In genomic region chr3:96719921-96720320, GRCh38 we compare ENCODE assay signal across 24 cellular contexts.
"Had no signal": no experiment of that assay in that cellular context is flagged by ENCODE, and none has a peak within 500 bp of the region (broad histone marks: within the 10 kb centered on the region; RNA-seq: fewer than 3 reads in every experiment).

No MANE protein-coding gene starts in this region.

- FAIRE-seq: colon, endothelial cell of umbilical vein, frontal cortex, islet of Langerhans, keratinocyte had no signal

- H3K36me3 ChIP-seq: esophagus muscularis mucosa, heart right ventricle, left lung, lower lobe of right lung had no signal

- H3K4me3 ChIP-seq: coronary artery, dorsolateral prefrontal cortex, esophagus muscularis mucosa, heart right ventricle, left lung, lower lobe of right lung, mucosa of descending colon had no signal

- H3K36me3 Mint-ChIP-seq: naive B cell had no signal

- H3K4me1 Mint-ChIP-seq: mesothelial cell of epicardium, naive B cell had no signal

- H3K27ac Mint-ChIP-seq: mesothelial cell of epicardium, naive B cell had no signal

- H3K4me3 Mint-ChIP-seq: mesothelial cell of epicardium, naive B cell had no signal

- H3K27me3 ChIP-seq: esophagus muscularis mucosa, foreskin keratinocyte, heart right ventricle, left lung had no signal

- DNase-seq: dermis blood vessel endothelial cell; dorsolateral prefrontal cortex; effector CD4-positive, alpha-beta T cell; effector memory CD4-positive, alpha-beta T cell; foreskin keratinocyte; glutamatergic neuron; head of caudate nucleus; heart right ventricle; hippocampal formation; left cardiac atrium; left lung; left ventricle myocardium superior; lower lobe of right lung; mesenchymal stem cell; mucosa of descending colon; naive B cell had no signal

- H3K27me3 Mint-ChIP-seq: naive B cell had no signal

- H3K4me1 ChIP-seq: esophagus muscularis mucosa, foreskin keratinocyte, heart right ventricle, left lung, lower lobe of right lung had no signal

- H3K27ac ChIP-seq: coronary artery, dorsolateral prefrontal cortex, esophagus muscularis mucosa, foreskin keratinocyte, heart right ventricle, left lung, lower lobe of right lung had no signal

- H3K9me3 ChIP-seq: esophagus muscularis mucosa, left lung, lower lobe of right lung, mucosa of descending colon had no signal

- ATAC-seq: foreskin keratinocyte, heart right ventricle, left cardiac atrium, left lung, left ventricle myocardium superior, lower lobe of right lung, mucosa of descending colon had no signal
